7 cellular contexts compared by ENCODE assay signal in the genomic region with DNA sequence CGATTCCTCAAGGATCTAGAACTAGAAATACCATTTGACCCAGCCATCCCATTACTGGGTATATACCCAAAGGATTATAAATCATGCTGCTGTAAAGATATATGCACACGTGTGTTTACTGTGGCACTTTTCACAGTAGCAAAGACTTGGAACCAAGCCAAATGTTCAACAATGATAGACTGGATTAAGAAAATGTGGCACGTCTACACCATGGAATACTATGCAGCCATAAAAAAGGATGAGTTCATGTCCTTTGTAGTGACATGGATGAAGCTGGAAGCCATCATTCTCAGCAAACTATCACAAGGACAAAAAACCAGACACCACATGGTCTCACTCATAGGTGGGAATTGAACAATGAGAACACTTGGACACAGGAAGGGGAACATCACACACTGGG. TPM values are rescaled to one million over a fixed set of nuclear protein-coding genes. Genes with fewer than 3 reads are reported as not detected.
"Had no signal": no experiment of that assay in that cellular context is flagged by ENCODE, and none has a peak within 500 bp of the region (broad histone marks: within the 10 kb centered on the region; RNA-seq: fewer than 3 reads in every experiment).

No MANE protein-coding gene starts in this region.

RNA-seq across cellular contexts. Expression of gene CYP4A11, which starts 59.6 kb away (rescaled TPM):
- total RNA-seq: GM23248, GM23338, H1, H4, H7, H9, HFFc6 had no signal
- polyA plus RNA-seq: GM23248, GM23338, H1 had no signal
